In genomic region chr10:70444613-70445222, GRCh38 we compare ENCODE assay signal across 21 cellular contexts. TPM values are rescaled to one million over a fixed set of nuclear protein-coding genes. Genes with fewer than 3 reads are reported as not detected.
DNase-seq lines count a peak whose midpoint lies in the region; ATAC-seq, FAIRE-seq and TF ChIP-seq lines count a peak whose summit lies in the region.
"Had no signal": no experiment of that assay in that cellular context is flagged by ENCODE, and none has a peak within 500 bp of the region (broad histone marks: within the 10 kb centered on the region; RNA-seq: fewer than 3 reads in every experiment).

No MANE protein-coding gene starts in this region.

- BruUV-seq in K562 (replicated peaks; lab: Mats Ljungman, UMichigan) (no TSS peak), mammary epithelial cell (replicated peaks; lab: Mats Ljungman, UMichigan) (no TSS peak)

- TF ChIP-seq RAD21 in K562 (CRISPR knock-in tag; conservative IDR thresholded peaks at IDR 0.05 in 1 of 2, IDR thresholded peaks at IDR 0.05 in 1 of 2) = no peak

- FAIRE-seq in K562 (lab: Jason Lieb, UNC) = no peak
- FAIRE-seq in kidney (lab: Jason Lieb, UNC) = no peak
- FAIRE-seq: D721Med, G401.6, GM12892, HTR-8/SVneo had no signal

- H3K27ac ChIP-seq in K562 (ENCODE audit: extremely low read depth, low read depth, low read length) (no peak overlapping the region), kidney (ENCODE audit: low read depth in 2 of 2, low read length in 2 of 2) (no peak overlapping the region), mammary epithelial cell (ENCODE audit: insufficient read depth, low read depth, low read length) (no peak overlapping the region), esophagus muscularis mucosa (replicated peaks in 1 of 4) (no peak overlapping the region)

- TF ChIP-seq POLR2A in K562 (conservative IDR thresholded peaks at IDR 0.05) (no peak), esophagus muscularis mucosa (IDR thresholded peaks at IDR 0.05; ENCODE audit: low read depth) (no peak)

- CTCF ChIA-PET in K562 (lab: Yijun Ruan, JAX; ENCODE audit: low intra/inter-chr PET ratio) = no interaction called here
- CTCF ChIA-PET in mammary epithelial cell (lab: Charles Lee; ENCODE audit: low non-redundant PET) = no interaction called here

- H3K9ac ChIP-seq in K562 (ENCODE audit: insufficient read depth in 1 of 2, low read depth in 2 of 2, low read length in 2 of 2) (no peak overlapping the region), kidney (ENCODE audit: low read length in 2 of 2) (no peak overlapping the region), mammary epithelial cell (ENCODE audit: insufficient read depth, low read length) (no peak overlapping the region)

- no peak for ATAC-seq in K562

- H3K4me2 ChIP-seq in K562 (ENCODE audit: insufficient read depth, low read length) (no peak overlapping the region), mammary epithelial cell (ENCODE audit: insufficient read depth, low read depth, low read length) (no peak overlapping the region)

- TF ChIP-seq EP300 in K562 (IDR thresholded peaks at IDR 0.05; ENCODE audit: low read length) = no peak
- TF ChIP-seq EP300 in esophagus muscularis mucosa (IDR thresholded peaks at IDR 0.05) = no peak

- H3K36me3 ChIP-seq in K562 (ENCODE audit: control insufficient read depth, insufficient read depth, low read length) (no peaks in the 10 kb centered on the region), kidney (ENCODE audit: control insufficient read depth in 1 of 2, insufficient read depth in 2 of 2, low read length in 2 of 2) (no peaks in the 10 kb centered on the region), mammary epithelial cell (ENCODE audit: insufficient read depth, low read length) (no peaks in the 10 kb centered on the region), esophagus muscularis mucosa (no peaks in the 10 kb centered on the region)
- H3K36me3 ChIP-seq: BE2C had no signal

- dilution Hi-C loops in mammary epithelial cell (cut with HindIII; ENCODE audit: low sequenced_read_pairs) = no loop called here

- no peaks in the 10 kb centered on the region for H3K9me3 ChIP-seq in K562 (replicated peaks; ENCODE audit: control insufficient read depth, insufficient read depth, low read depth, low read length)
- H3K9me3 ChIP-seq in kidney (ENCODE audit: control insufficient read depth in 1 of 2, low read length in 2 of 2) = no peaks in the 10 kb centered on the region
- no peaks in the 10 kb centered on the region for H3K9me3 ChIP-seq in mammary epithelial cell (replicated peaks; ENCODE audit: insufficient read depth, low read length)
- no peaks in the 10 kb centered on the region for H3K9me3 ChIP-seq in esophagus muscularis mucosa
- H3K9me3 ChIP-seq: BE2C had no signal

- TF ChIP-seq CTCF in GM10266 (IDR thresholded peaks at IDR 0.05; ENCODE audit: control insufficient read depth, insufficient read depth, low read depth, missing control alignments) (no peak), K562 (IDR thresholded peaks at IDR 0.05 in 2 of 3, conservative IDR thresholded peaks at IDR 0.05 in 1 of 3; ENCODE audit: insufficient read depth in 2 of 3, low read depth in 1 of 3, low read length in 3 of 3) (no peak), kidney (IDR thresholded peaks at IDR 0.05; ENCODE audit: borderline replicate concordance, extremely low read depth, insufficient read depth) (no peak), mammary epithelial cell (conservative IDR thresholded peaks at IDR 0.05 in 1 of 2, IDR thresholded peaks at IDR 0.05 in 1 of 2; ENCODE audit: extremely low read depth in 1 of 2, insufficient read depth in 1 of 2, low read depth in 1 of 2, low read length in 2 of 2) (no peak), esophagus muscularis mucosa (IDR thresholded peaks at IDR 0.05) (no peak)

- POLR2A ChIA-PET in K562 (lab: Yijun Ruan, JAX) = interaction anchor here (0.7 to 0.8 kb wide), 2 partner anchors 11 kb away, joined by 3 to 6 read pairs; no protein-coding TSS in a partner anchor

- H4K20me1 ChIP-seq in K562 (replicated peaks; ENCODE audit: control insufficient read depth, insufficient read depth, low read length) (0 out of 2 replicates have a peak, but pooled peaks cover 4% of the 10 kb centered on the region), mammary epithelial cell (ENCODE audit: insufficient read depth, low read length) (no peaks in the 10 kb centered on the region)

- 2% methylated on average over 4 of the region's 4 CpGs for WGBS in K562 (ENCODE audit: insufficient coverage, low coverage, missing lambda C conversion rate)
- WGBS in mammary epithelial cell (ENCODE audit: low coverage, missing lambda C conversion rate) = 84% methylated on average over 4 of the region's 4 CpGs
- WGBS in esophagus muscularis mucosa = 84% methylated on average over 4 of the region's 4 CpGs

- in situ Hi-C loops in K562 (cut with MboI) (no loop called here), mammary epithelial cell (cut with MboI; ENCODE audit: low sequenced_read_pairs in 2 of 2) (no loop called here)

- H3K79me2 ChIP-seq in K562 (ENCODE audit: control insufficient read depth, insufficient read depth, low read length) (no peaks in the 10 kb centered on the region), mammary epithelial cell (ENCODE audit: insufficient read depth, low read length) (no peaks in the 10 kb centered on the region)

- H3K4me1 ChIP-seq in K562 (replicated peaks in 1 of 2; ENCODE audit: control insufficient read depth in 2 of 2, insufficient read depth in 2 of 2, low read length in 2 of 2) = peaks cover 0 to 19% of the 10 kb centered on the region in 2 experiments; a peak in 3 of 5 replicates
- H3K4me1 ChIP-seq in kidney (ENCODE audit: control insufficient read depth in 1 of 2, insufficient read depth in 1 of 2, low read depth in 1 of 2, low read length in 2 of 2) = peaks cover 0 to 9% of the 10 kb centered on the region in 2 donors
- peaks cover 13% of the 10 kb centered on the region for H3K4me1 ChIP-seq in mammary epithelial cell (ENCODE audit: insufficient read depth, low read length)
- peaks cover 21 to 53% (median 48%) of the 10 kb centered on the region in 4 donors for H3K4me1 ChIP-seq in esophagus muscularis mucosa
- H3K4me1 ChIP-seq: BE2C had no signal

- DNase-seq in GM10266 (ENCODE audit: extremely low spot score) = peak; percentile 7
- DNase-seq in K562 (ENCODE audit: extremely low read depth in 1 of 4, low spot score in 3 of 4) = no peak
- DNase-seq in kidney = peak; percentile 2
- no peak for DNase-seq in mammary epithelial cell
- no peak for DNase-seq in iPS-NIHi11 (ENCODE audit: low spot score)
- no peak for DNase-seq in occipital lobe (lab: John Stamatoyannopoulos, UW)
- DNase-seq in esophagus muscularis mucosa (ENCODE audit: extremely low spot score) = no peak
- DNase-seq: BE2C; C1 segment of cervical spinal cord; CD4-positive, CD25-positive, alpha-beta regulatory T cell; CD8-positive, alpha-beta memory T cell; COR-L47; GOT3; H9; KG1 had no signal

- H3K27me3 ChIP-seq in K562 (ENCODE audit: control insufficient read depth in 2 of 2, insufficient read depth in 2 of 2, low read length in 2 of 2) (peaks cover 54 to 74% of the 10 kb centered on the region in 2 experiments), mammary epithelial cell (ENCODE audit: insufficient read depth, low read length) (peaks cover 17% of the 10 kb centered on the region), esophagus muscularis mucosa (peaks cover 0 to 31% (median 14%) of the 10 kb centered on the region in 4 donors)

- H3K4me3 ChIP-seq in K562 = no peak overlapping the region
- H3K4me3 ChIP-seq in kidney (ENCODE audit: low read length in 2 of 2) = no peak overlapping the region
- H3K4me3 ChIP-seq in mammary epithelial cell (replicated peaks in 1 of 3; ENCODE audit: insufficient read depth in 1 of 3, low read depth in 2 of 3, low read length in 3 of 3) = no peak overlapping the region
- H3K4me3 ChIP-seq in esophagus muscularis mucosa = no peak overlapping the region

- H3K9me1 ChIP-seq in K562 (ENCODE audit: control insufficient read depth, insufficient read depth, low read length) = no peaks in the 10 kb centered on the region

- intact Hi-C loops in K562 (cut with micrococcal nuclease) (no loop called here), kidney (cut with DNase I) (no loop called here), mammary epithelial cell (cut with micrococcal nuclease) (no loop called here), esophagus muscularis mucosa (cut with DNase I) (no loop called here)

- H2AFZ ChIP-seq in K562 (ENCODE audit: low read depth, low read length) (no peak overlapping the region), mammary epithelial cell (ENCODE audit: low read depth, low read length) (no peak overlapping the region)

RNA-seq across cellular contexts. Expression of gene NODAL, which starts 3.2 kb away (rescaled TPM):
- not detected in 2 replicates for total RNA-seq in K562 (2011; cell fraction: chromatin; rRNA removed; ENCODE audit: low replicate concordance)
- not detected in 2 replicates for total RNA-seq in K562 (2011; cell fraction: nucleolus; rRNA removed)
- total RNA-seq in K562 (2011; cell fraction: nucleoplasm; rRNA removed) = not detected in 2 replicates
- total RNA-seq in K562 (2014; rRNA removed) (not detected in 2 replicates), K562 (2014; rRNA removed; fragmentation: Illumina TruSeq; extraction: Trizol) (not detected in 2 replicates), K562 (2015; rRNA removed; fragmentation: Illumina TruSeq; extraction: Trizol) (not detected in 2 replicates), K562 (2021) (not detected in 2 replicates), kidney (not detected), mammary epithelial cell (under 1 TPM; 0.17 to 0.47 TPM), occipital lobe (2.2 TPM), esophagus muscularis mucosa (not detected)
- polyA plus RNA-seq in K562 (2011; rRNA removed) (not detected in 2 replicates), K562 (2014; fragmentation: Illumina TruSeq; extraction: Trizol) (not detected in 2 replicates), K562 (2014; fragmentation: Nextera tagmentation; extraction: Ambion mirVana) (not detected), K562 (2014; rRNA removed) (not detected in 2 replicates), kidney (ENCODE audit: insufficient read depth, low read depth, low replicate concordance) (not detected), mammary epithelial cell (0.41 TPM)
- polyA plus RNA-seq in K562 (2011; cell fraction: cytosol; rRNA removed) = not detected in 2 replicates
- polyA plus RNA-seq in K562 (2011; cell fraction: nucleus; rRNA removed) = not detected in 2 replicates
- not detected in 2 replicates for polyA plus RNA-seq in K562 (2012)
- not detected in 2 replicates for polyA minus RNA-seq in K562 (2011; rRNA and poly(A)+ RNA removed)
- not detected in 2 replicates for polyA minus RNA-seq in K562 (2011; cell fraction: cytosol; rRNA and poly(A)+ RNA removed)
- not detected in 2 replicates for polyA minus RNA-seq in K562 (2011; cell fraction: nucleus; rRNA and poly(A)+ RNA removed)
- polyA minus RNA-seq in mammary epithelial cell = not detected
- total RNA-seq: A172; CD4-positive, CD25-positive, alpha-beta regulatory T cell; CD8-positive, alpha-beta memory T cell had no signal
- polyA plus RNA-seq: IgD-negative memory B cell had no signal

RNA-seq across cellular contexts. Expression of gene PALD1, which starts 33.8 kb away (rescaled TPM):
- total RNA-seq in K562 (2011; cell fraction: chromatin; rRNA removed; ENCODE audit: low replicate concordance) = 0.14 and 0.72 TPM in 2 replicates
- 0.26 and 0.67 TPM in 2 replicates for total RNA-seq in K562 (2011; cell fraction: nucleolus; rRNA removed)
- total RNA-seq in K562 (2011; cell fraction: nucleoplasm; rRNA removed) = 0.15 and 0.29 TPM in 2 replicates
- total RNA-seq in K562 (2014; rRNA removed) (0.09 and 0.16 TPM in 2 replicates), K562 (2014; rRNA removed; fragmentation: Illumina TruSeq; extraction: Trizol) (0.03 and 0.07 TPM in 2 replicates), K562 (2015; rRNA removed; fragmentation: Illumina TruSeq; extraction: Trizol) (0.04 and 0.07 TPM in 2 replicates), K562 (2021) (0.27 and 0.29 TPM in 2 replicates), kidney (14.4 TPM), mammary epithelial cell (under 1 TPM in 1 of 2 donors, not detected in 1; under 0.01 TPM), occipital lobe (8.9 TPM), esophagus muscularis mucosa (10 to 100 TPM; 10.4 to 19.1 (median 12.8) TPM)
- polyA plus RNA-seq in K562 (2011; rRNA removed) (0.13 and 0.26 TPM in 2 replicates), K562 (2014; fragmentation: Illumina TruSeq; extraction: Trizol) (0.03 and 0.15 TPM in 2 replicates), K562 (2014; fragmentation: Nextera tagmentation; extraction: Ambion mirVana) (not detected), K562 (2014; rRNA removed) (0.13 and 0.15 TPM in 2 replicates), kidney (ENCODE audit: insufficient read depth, low read depth, low replicate concordance) (3.0 TPM), mammary epithelial cell (0.01 TPM)
- polyA plus RNA-seq in K562 (2011; cell fraction: cytosol; rRNA removed) = 0.18 and 0.25 TPM in 2 replicates
- 0.53 and 0.81 TPM in 2 replicates for polyA plus RNA-seq in K562 (2011; cell fraction: nucleus; rRNA removed)
- 0.08 and 0.11 TPM in 2 replicates for polyA plus RNA-seq in K562 (2012)
- 0.15 and 0.25 TPM in 2 replicates for polyA minus RNA-seq in K562 (2011; rRNA and poly(A)+ RNA removed)
- 0.19 TPM in 1 of 2 replicates, not detected in the other for polyA minus RNA-seq in K562 (2011; cell fraction: cytosol; rRNA and poly(A)+ RNA removed)
- polyA minus RNA-seq in K562 (2011; cell fraction: nucleus; rRNA and poly(A)+ RNA removed) = under 0.01 and 0.44 TPM in 2 replicates
- polyA minus RNA-seq in mammary epithelial cell = not detected
- total RNA-seq: CD4-positive, CD25-positive, alpha-beta regulatory T cell had no signal
- polyA plus RNA-seq: CD4-positive, CD25-positive, alpha-beta regulatory T cell; CD8-positive, alpha-beta memory T cell had no signal

RNA-seq across cellular contexts. Expression of gene EIF4EBP2, which starts 40.8 kb away (rescaled TPM):
- total RNA-seq in K562 (2011; cell fraction: chromatin; rRNA removed; ENCODE audit: low replicate concordance) = 14.7 and 24.0 TPM in 2 replicates
- total RNA-seq in K562 (2011; cell fraction: nucleolus; rRNA removed) = 12.2 and 12.6 TPM in 2 replicates
- total RNA-seq in K562 (2011; cell fraction: nucleoplasm; rRNA removed) = 24.9 and 39.0 TPM in 2 replicates
- total RNA-seq in K562 (2014; rRNA removed) (18.3 and 24.5 TPM in 2 replicates), K562 (2014; rRNA removed; fragmentation: Illumina TruSeq; extraction: Trizol) (46.5 and 54.1 TPM in 2 replicates), K562 (2015; rRNA removed; fragmentation: Illumina TruSeq; extraction: Trizol) (38.1 and 39.4 TPM in 2 replicates), K562 (2021) (54.1 and 61.8 TPM in 2 replicates), kidney (66.6 TPM), mammary epithelial cell (10 to 100 TPM; 34.7 to 47.5 TPM), occipital lobe (62.5 TPM), esophagus muscularis mucosa (10 to 100 TPM; 73.6 to 99.9 (median 78.4) TPM)
- polyA plus RNA-seq in K562 (2011; rRNA removed) (34.9 and 38.3 TPM in 2 replicates), K562 (2014; fragmentation: Illumina TruSeq; extraction: Trizol) (57.4 and 67.5 TPM in 2 replicates), K562 (2014; fragmentation: Nextera tagmentation; extraction: Ambion mirVana) (10 to 100 TPM; 16.1 to 25.5 TPM), K562 (2014; rRNA removed) (27.5 and 31.3 TPM in 2 replicates), kidney (ENCODE audit: insufficient read depth, low read depth, low replicate concordance) (35.8 TPM), mammary epithelial cell (23.6 TPM)
- polyA plus RNA-seq in K562 (2011; cell fraction: cytosol; rRNA removed) = 16.6 and 34.9 TPM in 2 replicates
- polyA plus RNA-seq in K562 (2011; cell fraction: nucleus; rRNA removed) = 12.7 and 16.0 TPM in 2 replicates
- polyA plus RNA-seq in K562 (2012) = 46.6 and 46.7 TPM in 2 replicates
- polyA minus RNA-seq in K562 (2011; rRNA and poly(A)+ RNA removed) = 58.4 and 64.6 TPM in 2 replicates
- polyA minus RNA-seq in K562 (2011; cell fraction: cytosol; rRNA and poly(A)+ RNA removed) = 32.8 and 50.2 TPM in 2 replicates
- 5.9 and 11.8 TPM in 2 replicates for polyA minus RNA-seq in K562 (2011; cell fraction: nucleus; rRNA and poly(A)+ RNA removed)
- polyA minus RNA-seq in mammary epithelial cell = 86.6 TPM

Comparison
In these comparisons a context has a peak if more than half of its experiments do, and no peak if none do; other contexts are left out.
1. DNase-seq: peak in GM10266 (single experiment) and kidney (single experiment); none in K562 (0 of 4), mammary epithelial cell (single experiment), iPS-NIHi11 (single experiment), occipital lobe (single experiment) and esophagus muscularis mucosa (single experiment).